In genomic region chr1:153490272-153491051, GRCh38 we compare ENCODE assay signal across 7 cellular contexts. TPM values are rescaled to one million over a fixed set of nuclear protein-coding genes. Genes with fewer than 3 reads are reported as not detected.
A peak's percentile ranks its signal among the peaks of the same experiment; 100 is the strongest.
DNase-seq lines count a peak whose midpoint lies in the region; ATAC-seq and TF ChIP-seq lines count a peak whose summit lies in the region.

No MANE protein-coding gene starts in this region.

- H3K36me3 ChIP-seq in neuronal stem cell (replicated peaks in 1 of 2; ENCODE audit: control insufficient read depth in 2 of 2, insufficient read depth in 2 of 2, low read length in 2 of 2), result no peaks in the 10 kb centered on the region

- peaks cover 10% of the 10 kb centered on the region for H3K4me1 Mint-ChIP-seq in T-helper 17 cell

- H3K4me3 Mint-ChIP-seq in T-helper 17 cell, result no peak overlapping the region

- H3K4me2 ChIP-seq in neuronal stem cell (ENCODE audit: insufficient read depth, low read length, poor library complexity, severe bottlenecking), result no peak overlapping the region

- no peak overlapping the region for H4K8ac ChIP-seq in neuronal stem cell (ENCODE audit: low read depth, low read length)

- H2AFZ ChIP-seq in neuronal stem cell (ENCODE audit: low read length), result peak overlapping the region; percentile 51

- no peak overlapping the region for H2AK5ac ChIP-seq in neuronal stem cell (ENCODE audit: low read depth, low read length)

- no peak for ATAC-seq in T-helper 17 cell

- H3K4me1 ChIP-seq in neuronal stem cell (ENCODE audit: control insufficient read depth in 2 of 2, insufficient read depth in 1 of 2, low read depth in 1 of 2, low read length in 2 of 2), result peaks cover 0 to 7% of the 10 kb centered on the region in 2 donors

- H3K4me3 ChIP-seq in HFF-Myc (replicated peaks; ENCODE audit: low read depth, low read length) (no peak overlapping the region), coronary artery (peak overlapping the region; percentile 38), neuronal stem cell (ENCODE audit: low read length in 2 of 2) (no peak overlapping the region)

- no peak overlapping the region for H3K23ac ChIP-seq in neuronal stem cell (ENCODE audit: low read depth, low read length, poor library complexity)

- H3K27ac Mint-ChIP-seq in T-helper 17 cell, result no peak overlapping the region

- H3K9me3 ChIP-seq in neuronal stem cell (replicated peaks in 1 of 2; ENCODE audit: control insufficient read depth in 2 of 2, insufficient read depth in 1 of 2, low read depth in 1 of 2, low read length in 2 of 2) (peaks cover 0 to 1% of the 10 kb centered on the region in 2 donors), T-helper 17 cell (ENCODE audit: control insufficient read depth, low read length, poor library complexity, severe bottlenecking) (no peaks in the 10 kb centered on the region)

- TF ChIP-seq CTCF in HFF-Myc (IDR thresholded peaks at IDR 0.05; ENCODE audit: low read depth, low read length, missing control alignments) (no peak), coronary artery (IDR thresholded peaks at IDR 0.05) (no peak)

- WGBS in neuronal stem cell (ENCODE audit: extremely low coverage in 2 of 2, insufficient read length in 2 of 2, insufficient replicate concordance in 1 of 2), 2 donors, result no CpG with 5 or more reads among the region's 12 CpGs

- H3K4ac ChIP-seq in neuronal stem cell (ENCODE audit: low read length), result no peak overlapping the region

- peak; percentile 66 for DNase-seq in HFF-Myc (ENCODE audit: extremely low read depth, low read depth)
- peak; percentile 88 for DNase-seq in NCI-H748 (lab: John Stamatoyannopoulos, UW; ENCODE audit: unreplicated experiment)
- peak; percentile 92 for DNase-seq in coronary artery (ENCODE audit: low spot score)
- no peak for DNase-seq in neuronal stem cell (ENCODE audit: low spot score)
- DNase-seq in T-helper 17 cell, result no peak
- no peak for DNase-seq in midbrain (lab: John Stamatoyannopoulos, UW)
- DNase-seq in UCSD-AML1 (lab: John Stamatoyannopoulos, UW; ENCODE audit: unreplicated experiment), result no peak

- H3K27me3 ChIP-seq in neuronal stem cell (ENCODE audit: control insufficient read depth in 3 of 3, insufficient read depth in 3 of 3, low read depth in 1 of 3, low read length in 3 of 3), result peaks cover 0 to 18% (median 0%) of the 10 kb centered on the region in 3 experiments

- no peak overlapping the region for H3K18ac ChIP-seq in neuronal stem cell (ENCODE audit: low read length)

- H3K36me3 Mint-ChIP-seq in T-helper 17 cell (ENCODE audit: low read depth), result peaks cover 6% of the 10 kb centered on the region

- H3K27me3 Mint-ChIP-seq in T-helper 17 cell, result peaks cover 46% of the 10 kb centered on the region

- H2BK120ac ChIP-seq in neuronal stem cell (ENCODE audit: low read depth, low read length), result no peak overlapping the region

- no peaks in the 10 kb centered on the region for H3K79me1 ChIP-seq in neuronal stem cell (ENCODE audit: low read depth, low read length)

- H2BK15ac ChIP-seq in neuronal stem cell (ENCODE audit: low read length), result no peak overlapping the region

- H3K27ac ChIP-seq in coronary artery (peak overlapping the region; percentile 92 to 93), neuronal stem cell (replicated peaks; ENCODE audit: low read length) (no peak overlapping the region)

- no peak overlapping the region for H3K9ac ChIP-seq in neuronal stem cell (ENCODE audit: low read depth, low read length, poor library complexity)

- no peak overlapping the region for H4K91ac ChIP-seq in neuronal stem cell (ENCODE audit: low read depth, low read length, poor library complexity)

- no peak overlapping the region for H2BK5ac ChIP-seq in neuronal stem cell (ENCODE audit: low read length)

- H2BK12ac ChIP-seq in neuronal stem cell (ENCODE audit: low read length), result no peak overlapping the region

- H3K14ac ChIP-seq in neuronal stem cell (ENCODE audit: low read length), result peak overlapping the region; percentile 47

RNA-seq across cellular contexts. Expression of gene S100A7, which starts 30.0 kb away (rescaled TPM):
- polyA plus RNA-seq in neuronal stem cell (2013, experiment 1 of 2), result not detected
- not detected for polyA plus RNA-seq in neuronal stem cell (2013, experiment 2 of 2)
- not detected for total RNA-seq in T-helper 17 cell

RNA-seq across cellular contexts. Expression of gene S100A6, which starts 45.3 kb away (rescaled TPM):
- polyA plus RNA-seq in neuronal stem cell (2013, experiment 1 of 2), result 17.2 TPM
- 17.4 TPM for polyA plus RNA-seq in neuronal stem cell (2013, experiment 2 of 2)
- total RNA-seq in T-helper 17 cell, result 100 to 1,000 TPM; 303 to 331 TPM

RNA-seq across cellular contexts. Expression of gene S100A5, which starts 50.3 kb away (rescaled TPM):
- not detected for polyA plus RNA-seq in neuronal stem cell (2013, experiment 1 of 2)
- not detected for polyA plus RNA-seq in neuronal stem cell (2013, experiment 2 of 2)
- 1 to 10 TPM in 1 of 2 donors, not detected in 1; 1.1 TPM for total RNA-seq in T-helper 17 cell

RNA-seq across cellular contexts. Expression of gene S100A4, which starts 55.1 kb away (rescaled TPM):
- 51.2 TPM for polyA plus RNA-seq in neuronal stem cell (2013, experiment 1 of 2)
- polyA plus RNA-seq in neuronal stem cell (2013, experiment 2 of 2), result 52.2 TPM
- total RNA-seq in T-helper 17 cell, result 1,000 to 10,000 TPM in 1 of 2 donors, 100 to 1,000 TPM in 1; 935 to 1,018 TPM

RNA-seq across cellular contexts. Expression of gene S100A3, which starts 58.6 kb away (rescaled TPM):
- polyA plus RNA-seq in neuronal stem cell (2013, experiment 1 of 2), result 0.07 TPM
- 0.15 TPM for polyA plus RNA-seq in neuronal stem cell (2013, experiment 2 of 2)
- not detected for total RNA-seq in T-helper 17 cell

Comparison
In these comparisons a context has a peak if more than half of its experiments do, and no peak if none do; other contexts are left out.
1. DNase-seq: peak in HFF-Myc (single experiment), NCI-H748 (single experiment) and coronary artery (single experiment); none in neuronal stem cell (single experiment), T-helper 17 cell (0 of 3), midbrain (single experiment) and UCSD-AML1 (single experiment).